Comparison of ENCODE assay signal across 8 cellular contexts in the genomic region with DNA sequence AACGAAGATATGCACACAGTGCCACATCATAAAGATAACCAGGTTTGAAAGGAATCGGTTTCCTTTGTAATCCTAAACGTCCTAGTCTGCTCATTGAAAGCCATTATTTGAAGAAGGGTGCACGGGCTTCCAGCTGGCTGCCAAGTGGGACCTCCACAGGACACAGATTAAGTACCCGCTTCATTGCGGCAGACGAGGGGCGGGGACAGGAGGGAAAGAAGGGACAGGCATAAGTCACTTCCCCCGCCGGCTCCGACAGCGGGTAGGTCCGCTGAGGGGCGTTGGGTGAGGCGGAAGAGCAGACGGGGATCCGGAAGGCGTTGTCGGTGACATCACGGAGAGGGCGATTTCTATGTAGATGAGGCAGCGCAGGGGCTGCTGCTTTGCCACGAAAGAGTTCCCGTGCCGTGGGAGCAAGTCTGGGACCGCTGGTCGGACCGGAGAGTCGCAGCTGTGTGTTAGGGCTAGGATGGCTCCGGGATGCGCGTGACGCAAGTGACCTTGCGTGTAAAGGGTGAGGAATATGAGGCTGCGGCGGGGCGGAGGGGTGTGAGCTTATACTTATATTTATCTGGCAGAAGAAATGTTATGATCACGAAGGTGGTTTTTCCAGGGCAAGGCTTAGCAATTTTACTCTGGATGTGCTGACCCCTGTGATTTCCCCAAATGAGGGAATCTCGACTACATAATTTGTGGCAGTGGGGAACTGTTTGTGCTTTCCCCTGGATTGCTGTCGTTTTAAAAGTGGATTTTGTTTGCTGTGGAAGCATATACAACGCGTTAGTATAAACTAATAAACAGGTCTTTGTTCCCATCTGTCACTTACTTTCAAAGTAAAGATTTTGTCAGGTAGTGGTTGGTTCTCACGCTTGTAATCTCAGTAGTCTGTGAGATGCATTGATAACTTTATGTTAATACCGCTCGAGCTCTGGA.
DNase-seq lines count a peak whose midpoint lies in the region; ATAC-seq, FAIRE-seq and TF ChIP-seq lines count a peak whose summit lies in the region.
"Not testable (repeated sequence)": the region's sequence is repeated elsewhere in the genome, so short reads cannot be mapped to it uniquely, and the experiment has no call there.

No MANE protein-coding gene starts in this region.

- TF ChIP-seq CTCF in OCI-LY7 (conservative IDR thresholded peaks at IDR 0.05; ENCODE audit: low read length), result not testable (repeated sequence)

- peak; percentile 80 for FAIRE-seq in endometrium (lab: Jason Lieb, UNC)

- peak overlapping the region; percentile 98 to 100 (median 98) for H3K27ac Mint-ChIP-seq in CD4-positive, CD25-positive, alpha-beta regulatory T cell
- H3K27ac Mint-ChIP-seq in memory B cell, result peak overlapping the region; percentile 98

- POLR2A ChIA-PET in OCI-LY7 (lab: Charles Lee), result not testable (repeated sequence)

- H2AFZ ChIP-seq in OCI-LY7 (ENCODE audit: low read length), result peak overlapping the region; percentile 91

- H3K27ac ChIP-seq in CD4-positive, CD25-positive, alpha-beta regulatory T cell (ENCODE audit: insufficient read depth, low read length, poor library complexity, severe bottlenecking), result peak overlapping the region; percentile 87
- H3K27ac ChIP-seq in OCI-LY7 (ENCODE audit: low read depth, low read length, poor library complexity, severe bottlenecking), result peak overlapping the region; percentile 62

- BruUV-seq in OCI-LY7 (replicated peaks; lab: Mats Ljungman, UMichigan), result TSS peak; percentile 97

- peak overlapping the region; percentile 97 for H3K4me3 ChIP-seq in CD4-positive, CD25-positive, alpha-beta regulatory T cell (ENCODE audit: low read depth, low read length)
- peak overlapping the region; percentile 77 for H3K4me3 ChIP-seq in OCI-LY7 (ENCODE audit: low read depth, low read length, poor library complexity, severe bottlenecking)

- not testable (repeated sequence) for H3K36me3 Mint-ChIP-seq in CD4-positive, CD25-positive, alpha-beta regulatory T cell; memory B cell

- intact Hi-C loops in OCI-LY7 (cut with micrococcal nuclease; ENCODE audit: unreplicated experiment), result loop anchor here (5.0 kb wide), 1 partner anchor 70 kb away; no protein-coding TSS in a partner anchor

- DNase-seq in CD4-positive, CD25-positive, alpha-beta regulatory T cell, result peak; percentile 77 to 94 (median 82)
- DNase-seq in OCI-LY7 (ENCODE audit: low spot score), result peak; percentile 88
- DNase-seq in activated CD8-positive, alpha-beta memory T cell treated with anti-CD3 and anti-CD28 coated beads, Interleukin-2, amount 50 U/mL, for 48 hours, result peak; percentile 90
- peak; percentile 71 to 73 for DNase-seq in memory B cell (ENCODE audit: low spot score in 2 of 2)
- DNase-seq in stimulated activated CD4-positive, alpha-beta T cell treated with anti-CD3 and anti-CD28 coated beads, Interleukin-4, amount 100 ng/mL, for 24 hours, result peak; percentile 85

- peaks cover 8 to 42% (median 16%) of the 10 kb centered on the region in 4 donors for H3K4me1 Mint-ChIP-seq in CD4-positive, CD25-positive, alpha-beta regulatory T cell
- peaks cover 13% of the 10 kb centered on the region for H3K4me1 Mint-ChIP-seq in memory B cell

- H4K20me1 ChIP-seq in OCI-LY7 (ENCODE audit: insufficient read depth, low read length), result not testable (repeated sequence)

- not testable (repeated sequence) for H3K36me3 ChIP-seq in CD4-positive, CD25-positive, alpha-beta regulatory T cell (ENCODE audit: control insufficient read depth, insufficient read depth, low read length); OCI-LY7 (ENCODE audit: insufficient read depth, low read length)

- not testable (repeated sequence) for H3K79me2 ChIP-seq in OCI-LY7 (ENCODE audit: insufficient read depth, low read depth, low read length)

- ATAC-seq in CD4-positive, CD25-positive, alpha-beta regulatory T cell (ENCODE audit: low read depth in 2 of 2), result peak; percentile 89 to 95
- peak; percentile 90 for ATAC-seq in GM19438 (IDR thresholded peaks at IDR 0.05; ENCODE audit: low read depth, unreplicated experiment)
- ATAC-seq in HG03460 (IDR thresholded peaks at IDR 0.05; ENCODE audit: unreplicated experiment), result peak; percentile 91
- peak; percentile 93 for ATAC-seq in memory B cell (ENCODE audit: low read depth)

- H3K9me2 ChIP-seq in OCI-LY7 (ENCODE audit: insufficient read depth, low read length), result not testable (repeated sequence)

- H3K4me3 Mint-ChIP-seq in CD4-positive, CD25-positive, alpha-beta regulatory T cell, result peak overlapping the region; percentile 96 to 99 (median 98)
- peak overlapping the region; percentile 97 for H3K4me3 Mint-ChIP-seq in memory B cell

- not testable (repeated sequence) for H3K9me3 Mint-ChIP-seq in CD4-positive, CD25-positive, alpha-beta regulatory T cell; memory B cell

- H3K9me3 ChIP-seq in CD4-positive, CD25-positive, alpha-beta regulatory T cell (ENCODE audit: control insufficient read depth in 2 of 2, low read length in 2 of 2); OCI-LY7 (ENCODE audit: low read length): not testable (repeated sequence)

- not testable (repeated sequence) for H3K4me1 ChIP-seq in CD4-positive, CD25-positive, alpha-beta regulatory T cell (ENCODE audit: control insufficient read depth, insufficient read depth, low read length, poor library complexity, severe bottlenecking)
- H3K4me1 ChIP-seq in OCI-LY7 (ENCODE audit: insufficient read depth, low read length, poor library complexity, severe bottlenecking), result peaks cover 17% of the 10 kb centered on the region

- H3K27me3 Mint-ChIP-seq in CD4-positive, CD25-positive, alpha-beta regulatory T cell; memory B cell: not testable (repeated sequence)

- H3K4me2 ChIP-seq in OCI-LY7 (ENCODE audit: low read length), result peak overlapping the region; percentile 91

- not testable (repeated sequence) for H3K27me3 ChIP-seq in CD4-positive, CD25-positive, alpha-beta regulatory T cell (ENCODE audit: control insufficient read depth, insufficient read depth, low read length)

- CTCF ChIA-PET in OCI-LY7 (lab: Charles Lee; ENCODE audit: unreplicated experiment), result not testable (repeated sequence)

Comparison
In these comparisons a context has a peak if more than half of its experiments do, and no peak if none do; other contexts are left out.
1. Peak in every context shown above with its lines: DNase-seq, ATAC-seq, H3K4me3 ChIP-seq and H3K27ac ChIP-seq.